In genomic region chr3:167733961-167734497, GRCh38 we compare ENCODE assay signal across 9 cellular contexts. TPM values are rescaled to one million over a fixed set of nuclear protein-coding genes. Genes with fewer than 3 reads are reported as not detected.
DNase-seq lines count a peak whose midpoint lies in the region; ATAC-seq and TF ChIP-seq lines count a peak whose summit lies in the region.
"Had no signal": no experiment of that assay in that cellular context is flagged by ENCODE, and none has a peak within 500 bp of the region (broad histone marks: within the 10 kb centered on the region; RNA-seq: fewer than 3 reads in every experiment).

No MANE protein-coding gene starts in this region.

- CTCF ChIA-PET in CD8-positive, alpha-beta T cell (lab: Charles Lee), result interaction anchor here (1.0 kb wide), 1 partner anchor 49 kb away, joined by 3 read pairs; no protein-coding TSS in a partner anchor
- CTCF ChIA-PET in naive thymus-derived CD4-positive, alpha-beta T cell (lab: Charles Lee), result no interaction called here

- no peak for TF ChIP-seq CTCF in CD8-positive, alpha-beta T cell (IDR thresholded peaks at IDR 0.05)
- no peak for TF ChIP-seq CTCF in Loucy (conservative IDR thresholded peaks at IDR 0.05; ENCODE audit: low read length)
- no peak for TF ChIP-seq CTCF in coronary artery (IDR thresholded peaks at IDR 0.05)
- no peak for TF ChIP-seq CTCF in glutamatergic neuron (IDR thresholded peaks at IDR 0.05; ENCODE audit: partially characterized antibody, unreplicated experiment)

- H3K4me1 ChIP-seq in CD8-positive, alpha-beta T cell (ENCODE audit: insufficient read depth, low read length), result peaks cover 35% of the 10 kb centered on the region
- H3K4me1 ChIP-seq in Loucy (ENCODE audit: insufficient read depth, low read length, poor library complexity, severe bottlenecking), result peaks cover 78% of the 10 kb centered on the region
- H3K4me1 ChIP-seq in naive thymus-derived CD4-positive, alpha-beta T cell (ENCODE audit: control insufficient read depth in 2 of 2, insufficient read depth in 2 of 2, low read length in 2 of 2), result peaks cover 20 to 24% of the 10 kb centered on the region in 2 donors

- no peaks in the 10 kb centered on the region for H3K9me2 ChIP-seq in Loucy (replicated peaks; ENCODE audit: low read depth, low read length)

- peak overlapping the region; percentile 81 for H3K9ac ChIP-seq in Loucy (ENCODE audit: low read depth, low read length, poor library complexity, severe bottlenecking)

- ATAC-seq in CD8-positive, alpha-beta T cell, result no peak
- no peak for ATAC-seq in naive thymus-derived CD4-positive, alpha-beta T cell
- ATAC-seq in HG02610 (IDR thresholded peaks at IDR 0.05; ENCODE audit: unreplicated experiment) (no peak), GM18520 (IDR thresholded peaks at IDR 0.05; ENCODE audit: unreplicated experiment) (no peak)

- H3K4me3 ChIP-seq in CD8-positive, alpha-beta T cell (ENCODE audit: low read depth, low read length), result peak overlapping the region; percentile 60
- peak overlapping the region; percentile 97 for H3K4me3 ChIP-seq in Loucy (ENCODE audit: low read length, poor library complexity, severe bottlenecking)
- peak overlapping the region; percentile 83 for H3K4me3 ChIP-seq in coronary artery
- H3K4me3 ChIP-seq in naive thymus-derived CD4-positive, alpha-beta T cell (ENCODE audit: low read length), result peak overlapping the region; percentile 90

- H3K79me2 ChIP-seq in Loucy (ENCODE audit: insufficient read depth, low read length), result peaks cover 61% of the 10 kb centered on the region

- H3F3A ChIP-seq in Loucy (ENCODE audit: low read depth), result no peaks in the 10 kb centered on the region; the same call in 1 of the 2 replicates

- POLR2A ChIA-PET in CD8-positive, alpha-beta T cell (lab: Charles Lee), result interaction anchor here (0.8 kb wide), 1 partner anchor 26 kb away, joined by 4 read pairs; no protein-coding TSS in a partner anchor
- POLR2A ChIA-PET in naive thymus-derived CD4-positive, alpha-beta T cell (lab: Charles Lee), result no interaction called here

- no peaks in the 10 kb centered on the region for H3K36me3 ChIP-seq in CD8-positive, alpha-beta T cell (ENCODE audit: insufficient read depth, low read length)
- H3K36me3 ChIP-seq in Loucy (ENCODE audit: insufficient read depth, low read length), result no peaks in the 10 kb centered on the region
- peaks cover 0 to 4% (median 0%) of the 10 kb centered on the region in 3 experiments for H3K36me3 ChIP-seq in naive thymus-derived CD4-positive, alpha-beta T cell (ENCODE audit: control insufficient read depth in 2 of 3, insufficient read depth in 3 of 3, low read length in 3 of 3)

- peaks cover 51% of the 10 kb centered on the region for H4K20me1 ChIP-seq in Loucy (ENCODE audit: insufficient read depth, low read length, poor library complexity, severe bottlenecking)

- H3K27me3 Mint-ChIP-seq in CD8-positive, alpha-beta T cell (ENCODE audit: low read depth), result no peaks in the 10 kb centered on the region
- no peaks in the 10 kb centered on the region for H3K27me3 Mint-ChIP-seq in naive thymus-derived CD4-positive, alpha-beta T cell
- H3K27me3 Mint-ChIP-seq in glutamatergic neuron (ENCODE audit: unreplicated experiment), result no peaks in the 10 kb centered on the region
- H3K27me3 Mint-ChIP-seq: activated naive CD8-positive, alpha-beta T cell had no signal

- peaks cover 42% of the 10 kb centered on the region for H3K4me1 Mint-ChIP-seq in CD8-positive, alpha-beta T cell (ENCODE audit: low read depth)
- peaks cover 17 to 33% (median 25%) of the 10 kb centered on the region in 7 donors for H3K4me1 Mint-ChIP-seq in naive thymus-derived CD4-positive, alpha-beta T cell
- peaks cover 21% of the 10 kb centered on the region for H3K4me1 Mint-ChIP-seq in glutamatergic neuron (ENCODE audit: low read depth, unreplicated experiment)

- H3K4me2 ChIP-seq in Loucy (ENCODE audit: low read depth, low read length, poor library complexity, severe bottlenecking), result peak overlapping the region; percentile 90

- no peak overlapping the region for H3K4me3 Mint-ChIP-seq in CD8-positive, alpha-beta T cell
- H3K4me3 Mint-ChIP-seq in naive thymus-derived CD4-positive, alpha-beta T cell, result no peak overlapping the region
- H3K4me3 Mint-ChIP-seq in glutamatergic neuron (ENCODE audit: unreplicated experiment), result no peak overlapping the region
- H3K4me3 Mint-ChIP-seq: activated naive CD8-positive, alpha-beta T cell had no signal

- H3K36me3 Mint-ChIP-seq in CD8-positive, alpha-beta T cell, result peaks cover 2% of the 10 kb centered on the region
- H3K36me3 Mint-ChIP-seq in naive thymus-derived CD4-positive, alpha-beta T cell, result peaks cover 0 to 11% (median 0%) of the 10 kb centered on the region in 5 donors
- H3K36me3 Mint-ChIP-seq in glutamatergic neuron (ENCODE audit: unreplicated experiment), result no peaks in the 10 kb centered on the region
- H3K36me3 Mint-ChIP-seq: activated naive CD8-positive, alpha-beta T cell had no signal

- H3K9me3 ChIP-seq in CD8-positive, alpha-beta T cell (ENCODE audit: low read length), result no peaks in the 10 kb centered on the region
- H3K9me3 ChIP-seq in Loucy (ENCODE audit: insufficient read depth, low read depth, low read length), result no peaks in the 10 kb centered on the region
- H3K9me3 ChIP-seq in naive thymus-derived CD4-positive, alpha-beta T cell (ENCODE audit: control insufficient read depth in 2 of 3, low read length in 3 of 3), result no peaks in the 10 kb centered on the region

- H3K27ac Mint-ChIP-seq in CD8-positive, alpha-beta T cell, result no peak overlapping the region
- H3K27ac Mint-ChIP-seq in naive thymus-derived CD4-positive, alpha-beta T cell, result no peak overlapping the region
- no peak overlapping the region for H3K27ac Mint-ChIP-seq in glutamatergic neuron (ENCODE audit: unreplicated experiment)

- no peaks in the 10 kb centered on the region for H3K27me3 ChIP-seq in CD8-positive, alpha-beta T cell (ENCODE audit: insufficient read depth, low read length)
- H3K27me3 ChIP-seq in Loucy (ENCODE audit: insufficient read depth, low read length, poor library complexity, severe bottlenecking), result no peaks in the 10 kb centered on the region
- no peaks in the 10 kb centered on the region for H3K27me3 ChIP-seq in naive thymus-derived CD4-positive, alpha-beta T cell (ENCODE audit: control insufficient read depth in 2 of 2, insufficient read depth in 2 of 2, low read length in 2 of 2)

- intact Hi-C loops in CD8-positive, alpha-beta T cell (cut with DNase I, micrococcal nuclease), result loop anchor here in 1 of 2 experiments (2.0 kb wide), 2 partner anchors 17 to 41 kb away; no protein-coding TSS in a partner anchor
- intact Hi-C loops in naive thymus-derived CD4-positive, alpha-beta T cell (cut with micrococcal nuclease), result loop anchor here (1.0 to 10.0 kb wide), 5 partner anchors 37 to 361 kb away; partner anchors contain the start of genes GOLIM4 (in 1 of the 2) and ZBBX (in 1 of the 2)

- H2AFZ ChIP-seq in Loucy (ENCODE audit: low read length), result peak overlapping the region; percentile 73

- H3K27ac ChIP-seq in CD8-positive, alpha-beta T cell (ENCODE audit: low read depth, low read length), result peak overlapping the region; percentile 50
- peak overlapping the region; percentile 81 to 89 for H3K27ac ChIP-seq in coronary artery
- peak overlapping the region; percentile 78 for H3K27ac ChIP-seq in naive thymus-derived CD4-positive, alpha-beta T cell (ENCODE audit: low read depth, low read length)

- no peaks in the 10 kb centered on the region for H3K9me3 Mint-ChIP-seq in CD8-positive, alpha-beta T cell
- no peaks in the 10 kb centered on the region for H3K9me3 Mint-ChIP-seq in naive thymus-derived CD4-positive, alpha-beta T cell
- H3K9me3 Mint-ChIP-seq in glutamatergic neuron (ENCODE audit: unreplicated experiment), result peaks cover 2% of the 10 kb centered on the region

- DNase-seq in CD8-positive, alpha-beta T cell, result no peak
- no peak for DNase-seq in coronary artery (ENCODE audit: low spot score)
- peak in 1 of 9 donors; percentile 1 for DNase-seq in naive thymus-derived CD4-positive, alpha-beta T cell
- no peak for DNase-seq in activated CD4-positive, CD25-positive, alpha-beta regulatory T cell (lab: John Stamatoyannopoulos, UW)
- no peak for DNase-seq in glutamatergic neuron

RNA-seq across cellular contexts. Expression of gene PDCD10, which starts 0.7 kb away (rescaled TPM):
- 10 to 100 TPM; 24.7 to 27.6 TPM for total RNA-seq in CD8-positive, alpha-beta T cell
- total RNA-seq in naive thymus-derived CD4-positive, alpha-beta T cell, result 10 to 100 TPM; 31.5 to 69.8 (median 45.0) TPM
- 10 to 100 TPM; 76.4 to 85.0 TPM for polyA plus RNA-seq in naive thymus-derived CD4-positive, alpha-beta T cell
- total RNA-seq in glutamatergic neuron (ENCODE audit: unreplicated experiment), result 48.0 TPM

RNA-seq across cellular contexts. Expression of gene SERPINI1, which starts 1.5 kb away (rescaled TPM):
- total RNA-seq in CD8-positive, alpha-beta T cell, result under 1 TPM; 0.16 to 0.25 TPM
- total RNA-seq in naive thymus-derived CD4-positive, alpha-beta T cell, result 1 to 10 TPM; 1.3 to 4.1 (median 3.5) TPM
- 1 to 10 TPM; 5.9 to 6.8 TPM for polyA plus RNA-seq in naive thymus-derived CD4-positive, alpha-beta T cell
- total RNA-seq in glutamatergic neuron (ENCODE audit: unreplicated experiment), result 66.2 TPM

Comparison
In these comparisons a context has a peak if more than half of its experiments do, and no peak if none do; other contexts are left out.
1. RNA of gene SERPINI1, which starts 1.5 kb away (total RNA-seq): 66.2 TPM in glutamatergic neuron (single experiment); 1.3 to 4.1 TPM in naive thymus-derived CD4-positive, alpha-beta T cell and 0.16 to 0.25 TPM in CD8-positive, alpha-beta T cell; every median in the first group is over 10 times any median in the second.
2. Peak in every context shown above with its lines, with median percentiles within 50 percentile points of each other: H3K27ac ChIP-seq and H3K4me3 ChIP-seq.